9 cellular contexts compared by ENCODE assay signal in genomic region chr12:6949063-6949594, GRCh38. TPM values are rescaled to one million over a fixed set of nuclear protein-coding genes. Genes with fewer than 3 reads are reported as not detected.
DNase-seq lines count a peak whose midpoint lies in the region; ATAC-seq and TF ChIP-seq lines count a peak whose summit lies in the region.
"Had no signal": no experiment of that assay in that cellular context is flagged by ENCODE, and none has a peak within 500 bp of the region (broad histone marks: within the 10 kb centered on the region; RNA-seq: fewer than 3 reads in every experiment).

No MANE protein-coding gene starts in this region.

- intact Hi-C loops in dendritic cell treated with granulocyte-macrophage colony-stimulating factor and Interleukin-4, amounts not matched to agents 40 ng/mL and 50 ng/mL, for 4 days (cut with micrococcal nuclease) = no loop called here
- intact Hi-C loops in spleen (cut with DNase I; ENCODE audit: low total_unique reads) = loop anchor here (10.0 kb wide), 1 partner anchor 166 kb away; no protein-coding TSS in a partner anchor

- ATAC-seq in GM18498 (IDR thresholded peaks at IDR 0.05; ENCODE audit: unreplicated experiment) = no peak
- ATAC-seq in GM21786 (IDR thresholded peaks at IDR 0.05; ENCODE audit: unreplicated experiment) = no peak
- ATAC-seq: pancreas had no signal

- peak overlapping the region; percentile 4 to 99 (median 93) for H3K27ac ChIP-seq in spleen
- H3K27ac ChIP-seq in substantia nigra (ENCODE audit: low read depth, low read length, poor library complexity, severe bottlenecking) = no peak overlapping the region

- peaks cover 78% of the 10 kb centered on the region for H3K4me1 Mint-ChIP-seq in dendritic cell treated with granulocyte-macrophage colony-stimulating factor and Interleukin-4, amounts not matched to agents 40 ng/mL and 50 ng/mL, for 4 days (ENCODE audit: low read depth)

- peaks cover 48 to 92% (median 83%) of the 10 kb centered on the region in 6 donors for H3K4me1 ChIP-seq in spleen

- H3K9me3 Mint-ChIP-seq in dendritic cell treated with granulocyte-macrophage colony-stimulating factor and Interleukin-4, amounts not matched to agents 40 ng/mL and 50 ng/mL, for 4 days = no peaks in the 10 kb centered on the region

- peak overlapping the region; percentile 76 for H3K27ac Mint-ChIP-seq in dendritic cell treated with granulocyte-macrophage colony-stimulating factor and Interleukin-4, amounts not matched to agents 40 ng/mL and 50 ng/mL, for 4 days

- TF ChIP-seq CTCF in GM12875 (IDR thresholded peaks at IDR 0.05; ENCODE audit: borderline replicate concordance, insufficient read depth, low read depth, low read length) (peak; percentile 41; the same call in 1 of the 2 replicates), spleen (IDR thresholded peaks at IDR 0.05 in 8 of 11, conservative IDR thresholded peaks at IDR 0.05 in 3 of 11) (peak in 6 of 11 experiments; percentile 13 to 44 (median 22))

- no peak overlapping the region for H3K4me3 ChIP-seq in GM12875 (ENCODE audit: low read depth, low read length)
- peak overlapping the region in 2 of 8 donors; percentile 10 to 44 for H3K4me3 ChIP-seq in spleen
- H3K4me3 ChIP-seq: pancreas had no signal

- H3K36me3 Mint-ChIP-seq in dendritic cell treated with granulocyte-macrophage colony-stimulating factor and Interleukin-4, amounts not matched to agents 40 ng/mL and 50 ng/mL, for 4 days (ENCODE audit: low read depth) = peaks cover 29% of the 10 kb centered on the region

- DNase-seq in NOMO-1 (lab: John Stamatoyannopoulos, UW; ENCODE audit: unreplicated experiment in 2 of 2) (peak; percentile 22 to 46), spleen (peak; percentile 79), substantia nigra (lab: John Stamatoyannopoulos, UW) (no peak)

- no peaks in the 10 kb centered on the region for H3K9me3 ChIP-seq in spleen
- H3K9me3 ChIP-seq: pancreas had no signal

- H3K4me3 Mint-ChIP-seq in dendritic cell treated with granulocyte-macrophage colony-stimulating factor and Interleukin-4, amounts not matched to agents 40 ng/mL and 50 ng/mL, for 4 days = peak overlapping the region; percentile 11

- peaks cover 0 to 31% (median 0%) of the 10 kb centered on the region in 6 donors for H3K36me3 ChIP-seq in spleen
- H3K36me3 ChIP-seq: pancreas had no signal

- TF ChIP-seq POLR2A in spleen (IDR thresholded peaks at IDR 0.05) = no peak

- H3K27me3 ChIP-seq in spleen (replicated peaks in 1 of 7) = no peaks in the 10 kb centered on the region
- H3K27me3 ChIP-seq: pancreas had no signal

- WGBS in spleen, 5 donors = 40 to 49% (median 49%) methylated on average over 10 of the region's 10 CpGs

- H3K27me3 Mint-ChIP-seq in dendritic cell treated with granulocyte-macrophage colony-stimulating factor and Interleukin-4, amounts not matched to agents 40 ng/mL and 50 ng/mL, for 4 days = no peaks in the 10 kb centered on the region

RNA-seq across cellular contexts. Expression of gene PTPN6, which starts 2.0 kb away (rescaled TPM):
- total RNA-seq in spleen = 100 to 1,000 TPM; 314 to 431 (median 423) TPM
- polyA plus RNA-seq in spleen = 100 to 1,000 TPM; 398 to 713 (median 604) TPM
- total RNA-seq: LHCN-M2 had no signal

RNA-seq across cellular contexts. Expression of gene C12orf57, which starts 5.3 kb away (rescaled TPM):
- total RNA-seq in spleen = 100 to 1,000 TPM in 6 of 7 donors, 10 to 100 TPM in 1; 79.2 to 364 (median 116) TPM
- 100 to 1,000 TPM; 181 to 323 (median 242) TPM for polyA plus RNA-seq in spleen

RNA-seq across cellular contexts. Expression of gene RNU7-1, which starts 5.5 kb away (rescaled TPM):
- not detected for total RNA-seq in spleen
- polyA plus RNA-seq in spleen = not detected
- total RNA-seq: LHCN-M2, pancreas had no signal
- polyA plus RNA-seq: pancreas had no signal

RNA-seq across cellular contexts. Expression of gene PHB2, which starts 21.3 kb away (rescaled TPM):
- 100 to 1,000 TPM; 127 to 143 (median 133) TPM for total RNA-seq in spleen
- polyA plus RNA-seq in spleen = 100 to 1,000 TPM; 166 to 199 (median 177) TPM

RNA-seq across cellular contexts. Expression of gene ATN1, which starts 21.4 kb away (rescaled TPM):
- 100 to 1,000 TPM in 1 of 7 donors, 10 to 100 TPM in 6; 64.7 to 112 (median 81.7) TPM for total RNA-seq in spleen
- 10 to 100 TPM; 10.1 to 42.0 (median 21.4) TPM for polyA plus RNA-seq in spleen

Comparison
In these comparisons a context has a peak if more than half of its experiments do, and no peak if none do; other contexts are left out.
1. DNase-seq: peak in NOMO-1 (2 of 2) and spleen (single experiment); none in substantia nigra (0 of 49).